Comparison of ENCODE assay signal across 1 cellular context in genomic region chr3:172696357-172696756, GRCh38.
TF ChIP-seq lines count a peak whose summit lies in the region.

No MANE protein-coding gene starts in this region.

TF ChIP-seq in HepG2, 621 proteins besides CTCF, POLR2A, EP300 and RAD21 (continued from another document and continues in another):
- TF ChIP-seq, protein P1, sequence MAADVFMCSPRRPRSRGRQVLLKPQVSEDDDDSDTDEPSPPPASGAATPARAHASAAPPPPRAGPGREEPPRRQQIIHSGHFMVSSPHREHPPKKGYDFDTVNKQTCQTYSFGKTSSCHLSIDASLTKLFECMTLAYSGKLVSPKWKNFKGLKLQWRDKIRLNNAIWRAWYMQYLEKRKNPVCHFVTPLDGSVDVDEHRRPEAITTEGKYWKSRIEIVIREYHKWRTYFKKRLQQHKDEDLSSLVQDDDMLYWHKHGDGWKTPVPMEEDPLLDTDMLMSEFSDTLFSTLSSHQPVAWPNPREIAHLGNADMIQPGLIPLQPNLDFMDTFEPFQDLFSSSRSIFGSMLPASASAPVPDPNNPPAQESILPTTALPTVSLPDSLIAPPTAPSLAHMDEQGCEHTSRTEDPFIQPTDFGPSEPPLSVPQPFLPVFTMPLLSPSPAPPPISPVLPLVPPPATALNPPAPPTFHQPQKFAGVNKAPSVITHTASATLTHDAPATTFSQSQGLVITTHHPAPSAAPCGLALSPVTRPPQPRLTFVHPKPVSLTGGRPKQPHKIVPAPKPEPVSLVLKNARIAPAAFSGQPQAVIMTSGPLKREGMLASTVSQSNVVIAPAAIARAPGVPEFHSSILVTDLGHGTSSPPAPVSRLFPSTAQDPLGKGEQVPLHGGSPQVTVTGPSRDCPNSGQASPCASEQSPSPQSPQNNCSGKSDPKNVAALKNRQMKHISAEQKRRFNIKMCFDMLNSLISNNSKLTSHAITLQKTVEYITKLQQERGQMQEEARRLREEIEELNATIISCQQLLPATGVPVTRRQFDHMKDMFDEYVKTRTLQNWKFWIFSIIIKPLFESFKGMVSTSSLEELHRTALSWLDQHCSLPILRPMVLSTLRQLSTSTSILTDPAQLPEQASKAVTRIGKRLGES (CRISPR knock-in tag; IDR thresholded peaks at IDR 0.05; ENCODE audit: borderline replicate concordance), result no peak
- no peak for TF ChIP-seq MAZ (IDR thresholded peaks at IDR 0.05; ENCODE audit: borderline replicate concordance, low read depth, low read length)
- TF ChIP-seq MAZ (CRISPR knock-in tag; IDR thresholded peaks at IDR 0.05; ENCODE audit: low read depth), result no peak
- TF ChIP-seq MED1 (CRISPR knock-in tag; IDR thresholded peaks at IDR 0.05), result peak; percentile 95
- TF ChIP-seq ZNF337 (CRISPR knock-in tag; IDR thresholded peaks at IDR 0.05; ENCODE audit: borderline replicate concordance, low read depth), result no peak
- no peak for TF ChIP-seq ZNF589 (CRISPR knock-in tag; conservative IDR thresholded peaks at IDR 0.05)
- no peak for TF ChIP-seq GLMP (CRISPR knock-in tag; IDR thresholded peaks at IDR 0.05; ENCODE audit: borderline replicate concordance)
- TF ChIP-seq, protein P2, sequence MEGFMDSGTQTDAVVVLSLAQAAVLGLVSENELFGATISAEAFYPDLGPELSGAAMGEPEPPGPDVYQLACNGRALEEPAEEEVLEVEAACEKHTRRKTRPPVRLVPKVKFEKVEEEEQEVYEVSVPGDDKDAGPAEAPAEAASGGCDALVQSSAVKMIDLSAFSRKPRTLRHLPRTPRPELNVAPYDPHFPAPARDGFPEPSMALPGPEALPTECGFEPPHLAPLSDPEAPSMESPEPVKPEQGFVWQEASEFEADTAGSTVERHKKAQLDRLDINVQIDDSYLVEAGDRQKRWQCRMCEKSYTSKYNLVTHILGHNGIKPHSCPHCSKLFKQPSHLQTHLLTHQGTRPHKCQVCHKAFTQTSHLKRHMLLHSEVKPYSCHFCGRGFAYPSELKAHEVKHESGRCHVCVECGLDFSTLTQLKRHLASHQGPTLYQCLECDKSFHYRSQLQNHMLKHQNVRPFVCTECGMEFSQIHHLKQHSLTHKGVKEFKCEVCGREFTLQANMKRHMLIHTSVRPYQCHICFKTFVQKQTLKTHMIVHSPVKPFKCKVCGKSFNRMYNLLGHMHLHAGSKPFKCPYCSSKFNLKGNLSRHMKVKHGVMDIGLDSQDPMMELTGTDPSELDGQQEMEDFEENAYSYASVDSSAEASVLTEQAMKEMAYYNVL (CRISPR knock-in tag; IDR thresholded peaks at IDR 0.05; ENCODE audit: borderline replicate concordance), result 0 out of 2 replicates have a peak, but pooled peaks have one; percentile 39
- TF ChIP-seq PHF8 (CRISPR knock-in tag; IDR thresholded peaks at IDR 0.05), result peak; percentile 20; the same call in 1 of the 2 replicates
- TF ChIP-seq, protein P3, sequence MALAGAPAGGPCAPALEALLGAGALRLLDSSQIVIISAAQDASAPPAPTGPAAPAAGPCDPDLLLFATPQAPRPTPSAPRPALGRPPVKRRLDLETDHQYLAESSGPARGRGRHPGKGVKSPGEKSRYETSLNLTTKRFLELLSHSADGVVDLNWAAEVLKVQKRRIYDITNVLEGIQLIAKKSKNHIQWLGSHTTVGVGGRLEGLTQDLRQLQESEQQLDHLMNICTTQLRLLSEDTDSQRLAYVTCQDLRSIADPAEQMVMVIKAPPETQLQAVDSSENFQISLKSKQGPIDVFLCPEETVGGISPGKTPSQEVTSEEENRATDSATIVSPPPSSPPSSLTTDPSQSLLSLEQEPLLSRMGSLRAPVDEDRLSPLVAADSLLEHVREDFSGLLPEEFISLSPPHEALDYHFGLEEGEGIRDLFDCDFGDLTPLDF (CRISPR knock-in tag; IDR thresholded peaks at IDR 0.05), result no peak
- TF ChIP-seq PTBP1 (IDR thresholded peaks at IDR 0.05; ENCODE audit: low read depth, low read length, poor library complexity, severe bottlenecking), result no peak
- TF ChIP-seq ZNF639 (CRISPR knock-in tag; conservative IDR thresholded peaks at IDR 0.05), result no peak
- TF ChIP-seq, protein P4, sequence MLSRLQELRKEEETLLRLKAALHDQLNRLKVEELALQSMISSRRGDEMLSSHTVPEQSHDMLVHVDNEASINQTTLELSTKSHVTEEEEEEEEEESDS (CRISPR knock-in tag; IDR thresholded peaks at IDR 0.05; ENCODE audit: borderline replicate concordance), result no peak
- no peak for TF ChIP-seq MBD4 (IDR thresholded peaks at IDR 0.05; ENCODE audit: borderline replicate concordance, low read length)
- 0 out of 2 replicates have a peak, but pooled peaks have one; percentile 42 for TF ChIP-seq YEATS4 (CRISPR knock-in tag; IDR thresholded peaks at IDR 0.05; ENCODE audit: borderline replicate concordance)
- TF ChIP-seq, protein P5, sequence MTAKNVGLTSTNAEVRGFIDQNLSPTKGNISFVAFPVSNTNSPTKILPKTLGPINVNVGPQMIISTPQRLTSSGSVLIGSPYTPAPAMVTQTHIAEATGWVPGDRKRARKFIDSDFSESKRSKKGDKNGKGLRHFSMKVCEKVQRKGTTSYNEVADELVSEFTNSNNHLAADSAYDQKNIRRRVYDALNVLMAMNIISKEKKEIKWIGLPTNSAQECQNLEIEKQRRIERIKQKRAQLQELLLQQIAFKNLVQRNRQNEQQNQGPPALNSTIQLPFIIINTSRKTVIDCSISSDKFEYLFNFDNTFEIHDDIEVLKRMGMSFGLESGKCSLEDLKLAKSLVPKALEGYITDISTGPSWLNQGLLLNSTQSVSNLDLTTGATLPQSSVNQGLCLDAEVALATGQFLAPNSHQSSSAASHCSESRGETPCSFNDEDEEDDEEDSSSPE (CRISPR knock-in tag; IDR thresholded peaks at IDR 0.05), result 0 out of 2 replicates have a peak, but pooled peaks have one; percentile 23
- no peak for TF ChIP-seq ZNF354B (CRISPR knock-in tag; IDR thresholded peaks at IDR 0.05)
- TF ChIP-seq KAT7 (CRISPR knock-in tag; IDR thresholded peaks at IDR 0.05; ENCODE audit: borderline replicate concordance), result no peak
- no peak for TF ChIP-seq ZNF747 (CRISPR knock-in tag; IDR thresholded peaks at IDR 0.05; ENCODE audit: borderline replicate concordance)
- TF ChIP-seq ZC3H4 (CRISPR knock-in tag; IDR thresholded peaks at IDR 0.05; ENCODE audit: borderline replicate concordance), result no peak
- peak; percentile 78; the same call in 1 of the 2 replicates for TF ChIP-seq NR2F2 (IDR thresholded peaks at IDR 0.05; ENCODE audit: borderline replicate concordance, low read depth)
- no peak for TF ChIP-seq PHF5A (CRISPR knock-in tag; IDR thresholded peaks at IDR 0.05; ENCODE audit: low read depth, unreplicated experiment)
- TF ChIP-seq ARNTL (CRISPR knock-in tag; IDR thresholded peaks at IDR 0.05), result no peak; the same call in 1 of the 2 replicates
- no peak for TF ChIP-seq ZNF230 (CRISPR knock-in tag; IDR thresholded peaks at IDR 0.05)
- no peak for TF ChIP-seq CCAR2 (optimal IDR thresholded peaks at IDR 0.05; ENCODE audit: low read depth, low read length)
- 0 out of 2 replicates have a peak, but pooled peaks have one; percentile 49 for TF ChIP-seq CREB3 (CRISPR knock-in tag; IDR thresholded peaks at IDR 0.05)
- TF ChIP-seq KDM6A (CRISPR knock-in tag; IDR thresholded peaks at IDR 0.05; ENCODE audit: low read depth), result peak; percentile 79; the same call in 1 of the 2 replicates
- TF ChIP-seq ZFX (CRISPR knock-in tag; IDR thresholded peaks at IDR 0.05; ENCODE audit: low read depth), result no peak
- TF ChIP-seq ZFP90 (CRISPR knock-in tag; IDR thresholded peaks at IDR 0.05; ENCODE audit: borderline replicate concordance), result no peak
- TF ChIP-seq ZNF329 (CRISPR knock-in tag; IDR thresholded peaks at IDR 0.05; ENCODE audit: low read depth), result no peak
- TF ChIP-seq, protein P6, sequence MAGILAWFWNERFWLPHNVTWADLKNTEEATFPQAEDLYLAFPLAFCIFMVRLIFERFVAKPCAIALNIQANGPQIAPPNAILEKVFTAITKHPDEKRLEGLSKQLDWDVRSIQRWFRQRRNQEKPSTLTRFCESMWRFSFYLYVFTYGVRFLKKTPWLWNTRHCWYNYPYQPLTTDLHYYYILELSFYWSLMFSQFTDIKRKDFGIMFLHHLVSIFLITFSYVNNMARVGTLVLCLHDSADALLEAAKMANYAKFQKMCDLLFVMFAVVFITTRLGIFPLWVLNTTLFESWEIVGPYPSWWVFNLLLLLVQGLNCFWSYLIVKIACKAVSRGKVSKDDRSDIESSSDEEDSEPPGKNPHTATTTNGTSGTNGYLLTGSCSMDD (CRISPR knock-in tag; IDR thresholded peaks at IDR 0.05), result no peak
- TF ChIP-seq ZNF564 (CRISPR knock-in tag; IDR thresholded peaks at IDR 0.05), result no peak
- no peak for TF ChIP-seq ZSCAN12 (CRISPR knock-in tag; IDR thresholded peaks at IDR 0.05)
- peak; percentile 90 for TF ChIP-seq ZBTB25 (CRISPR knock-in tag; IDR thresholded peaks at IDR 0.05)
- no peak for TF ChIP-seq HNRNPUL1 (IDR thresholded peaks at IDR 0.05; ENCODE audit: low read depth, low read length)
- no peak for TF ChIP-seq ZNF83 (CRISPR knock-in tag; IDR thresholded peaks at IDR 0.05; ENCODE audit: borderline replicate concordance)
- TF ChIP-seq CHD2 (IDR thresholded peaks at IDR 0.05; ENCODE audit: low read depth, low read length), result no peak
- TF ChIP-seq ARNT (IDR thresholded peaks at IDR 0.05), result no peak
- TF ChIP-seq LCORL (IDR thresholded peaks at IDR 0.05), result no peak
- TF ChIP-seq LCORL (CRISPR knock-in tag; IDR thresholded peaks at IDR 0.05), result peak; percentile 46; the same call in 1 of the 2 replicates
- TF ChIP-seq ZNF670 (CRISPR knock-in tag; IDR thresholded peaks at IDR 0.05; ENCODE audit: borderline replicate concordance), result no peak
- TF ChIP-seq ARHGAP35 (CRISPR knock-in tag; IDR thresholded peaks at IDR 0.05; ENCODE audit: borderline replicate concordance), result no peak
- peak; percentile 78 for TF ChIP-seq ZNF614 (CRISPR knock-in tag; IDR thresholded peaks at IDR 0.05; ENCODE audit: borderline replicate concordance)
- TF ChIP-seq PRMT3 (CRISPR knock-in tag; IDR thresholded peaks at IDR 0.05; ENCODE audit: borderline replicate concordance, low read depth), result no peak
- no peak for TF ChIP-seq PAX8 (CRISPR knock-in tag; IDR thresholded peaks at IDR 0.05; ENCODE audit: borderline replicate concordance)
- TF ChIP-seq, protein P7, sequence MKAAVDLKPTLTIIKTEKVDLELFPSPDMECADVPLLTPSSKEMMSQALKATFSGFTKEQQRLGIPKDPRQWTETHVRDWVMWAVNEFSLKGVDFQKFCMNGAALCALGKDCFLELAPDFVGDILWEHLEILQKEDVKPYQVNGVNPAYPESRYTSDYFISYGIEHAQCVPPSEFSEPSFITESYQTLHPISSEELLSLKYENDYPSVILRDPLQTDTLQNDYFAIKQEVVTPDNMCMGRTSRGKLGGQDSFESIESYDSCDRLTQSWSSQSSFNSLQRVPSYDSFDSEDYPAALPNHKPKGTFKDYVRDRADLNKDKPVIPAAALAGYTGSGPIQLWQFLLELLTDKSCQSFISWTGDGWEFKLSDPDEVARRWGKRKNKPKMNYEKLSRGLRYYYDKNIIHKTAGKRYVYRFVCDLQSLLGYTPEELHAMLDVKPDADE (CRISPR knock-in tag; IDR thresholded peaks at IDR 0.05), result no peak
- TF ChIP-seq ZNF282 (IDR thresholded peaks at IDR 0.05; ENCODE audit: partially characterized antibody), result no peak
- TF ChIP-seq, protein P8, sequence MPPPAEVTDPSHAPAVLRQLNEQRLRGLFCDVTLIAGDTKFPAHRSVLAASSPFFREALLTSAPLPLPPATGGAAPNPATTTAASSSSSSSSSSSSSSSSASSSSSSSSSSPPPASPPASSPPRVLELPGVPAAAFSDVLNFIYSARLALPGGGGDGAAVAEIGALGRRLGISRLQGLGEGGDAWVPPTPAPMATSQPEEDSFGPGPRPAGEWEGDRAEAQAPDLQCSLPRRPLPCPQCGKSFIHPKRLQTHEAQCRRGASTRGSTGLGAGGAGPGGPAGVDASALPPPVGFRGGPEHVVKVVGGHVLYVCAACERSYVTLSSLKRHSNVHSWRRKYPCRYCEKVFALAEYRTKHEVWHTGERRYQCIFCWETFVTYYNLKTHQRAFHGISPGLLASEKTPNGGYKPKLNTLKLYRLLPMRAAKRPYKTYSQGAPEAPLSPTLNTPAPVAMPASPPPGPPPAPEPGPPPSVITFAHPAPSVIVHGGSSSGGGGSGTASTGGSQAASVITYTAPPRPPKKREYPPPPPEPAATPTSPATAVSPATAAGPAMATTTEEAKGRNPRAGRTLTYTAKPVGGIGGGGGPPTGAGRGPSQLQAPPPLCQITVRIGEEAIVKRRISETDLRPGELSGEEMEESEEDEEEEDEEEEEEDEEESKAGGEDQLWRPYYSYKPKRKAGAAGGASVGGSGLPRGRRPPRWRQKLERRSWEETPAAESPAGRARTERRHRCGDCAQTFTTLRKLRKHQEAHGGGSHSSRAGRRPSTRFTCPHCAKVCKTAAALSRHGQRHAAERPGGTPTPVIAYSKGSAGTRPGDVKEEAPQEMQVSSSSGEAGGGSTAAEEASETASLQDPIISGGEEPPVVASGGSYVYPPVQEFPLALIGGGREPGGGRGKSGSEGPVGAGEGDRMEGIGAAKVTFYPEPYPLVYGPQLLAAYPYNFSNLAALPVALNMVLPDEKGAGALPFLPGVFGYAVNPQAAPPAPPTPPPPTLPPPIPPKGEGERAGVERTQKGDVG (CRISPR knock-in tag; IDR thresholded peaks at IDR 0.05; ENCODE audit: borderline replicate concordance), result no peak
